In genomic region chr17:16818821-16819683, GRCh38 we compare ENCODE assay signal across 14 cellular contexts.
"Had no signal": no experiment of that assay in that cellular context is flagged by ENCODE, and none has a peak within 500 bp of the region (broad histone marks: within the 10 kb centered on the region; RNA-seq: fewer than 3 reads in every experiment).

No MANE protein-coding gene starts in this region.

- H3K9me3 Mint-ChIP-seq: activated naive CD4-positive, alpha-beta T cell treated with anti-CD3 and anti-CD28 coated beads, Interleukin-2, amount 50 U/mL, for 72 hours; mesothelial cell of epicardium; natural killer cell treated with Interleukin-12 subunit alpha and Interleukin-12 subunit beta and Interleukin-15 and Interleukin-18, amount 100 ng/mL, for 72 hours; stimulated activated naive CD8-positive, alpha-beta T cell treated with anti-CD3 and anti-CD28 coated beads, Interleukin-15, amount 100 ng/mL, for 72 hours had no signal

- H3K27me3 ChIP-seq: right atrium auricular region, transverse colon, vagina had no signal

- H3K27ac Mint-ChIP-seq: activated naive CD4-positive, alpha-beta T cell treated with anti-CD3 and anti-CD28 coated beads, Interleukin-2, amount 50 U/mL, for 72 hours; mesothelial cell of epicardium; natural killer cell treated with Interleukin-12 subunit alpha and Interleukin-12 subunit beta and Interleukin-15 and Interleukin-18, amount 100 ng/mL, for 72 hours; progenitor cell of endocrine pancreas had no signal

- H3K4me3 ChIP-seq: right atrium auricular region, suprapubic skin, transverse colon, vagina had no signal

- H3K36me3 Mint-ChIP-seq: activated naive CD4-positive, alpha-beta T cell treated with anti-CD3 and anti-CD28 coated beads, Interleukin-2, amount 50 U/mL, for 72 hours; mesothelial cell of epicardium; natural killer cell treated with Interleukin-12 subunit alpha and Interleukin-12 subunit beta and Interleukin-15 and Interleukin-18, amount 100 ng/mL, for 72 hours had no signal

- H3K9me3 ChIP-seq: right atrium auricular region, suprapubic skin, transverse colon, vagina had no signal

- H3K36me3 ChIP-seq: right atrium auricular region, suprapubic skin, transverse colon, vagina had no signal

- H3K4me3 Mint-ChIP-seq: mesothelial cell of epicardium; natural killer cell treated with Interleukin-12 subunit alpha and Interleukin-12 subunit beta and Interleukin-15 and Interleukin-18, amount 100 ng/mL, for 72 hours; stimulated activated naive CD8-positive, alpha-beta T cell treated with anti-CD3 and anti-CD28 coated beads, Interleukin-15, amount 100 ng/mL, for 72 hours had no signal

- H3K4me1 Mint-ChIP-seq: mesothelial cell of epicardium; stimulated activated naive CD8-positive, alpha-beta T cell treated with anti-CD3 and anti-CD28 coated beads, Interleukin-15, amount 100 ng/mL, for 72 hours had no signal

- H3K27ac ChIP-seq: right atrium auricular region, suprapubic skin, transverse colon, vagina had no signal

- FAIRE-seq: kidney had no signal

- DNase-seq: activated CD4-positive, alpha-beta T cell treated with anti-CD3 and anti-CD28 coated beads, Interleukin-2, amount 50 U/mL, for 4 hours; activated gamma-delta T cell treated with Interleukin-2 at 50 U/mL for 16 hours; erythroblast; kidney; stimulated activated CD4-positive, alpha-beta T cell treated with anti-CD3 and anti-CD28 coated beads, Interleukin-2, amount 100 ng/mL, for 24 hours; stimulated activated naive CD8-positive, alpha-beta T cell treated with anti-CD3 and anti-CD28 coated beads, Interleukin-15, amount 100 ng/mL, for 72 hours; transverse colon had no signal

- H3K4me1 ChIP-seq: right atrium auricular region, vagina had no signal
